ENCODE assay signal across 19 cellular contexts in genomic region chr6:111770263-111771083, GRCh38.
DNase-seq lines count a peak whose midpoint lies in the region; ATAC-seq and TF ChIP-seq lines count a peak whose summit lies in the region.
"Had no signal": no experiment of that assay in that cellular context is flagged by ENCODE, and none has a peak within 500 bp of the region (broad histone marks: within the 10 kb centered on the region; RNA-seq: fewer than 3 reads in every experiment).

No MANE protein-coding gene starts in this region.

- no peak for TF ChIP-seq CTCF in glutamatergic neuron (IDR thresholded peaks at IDR 0.05; ENCODE audit: partially characterized antibody, unreplicated experiment)
- no peak for TF ChIP-seq CTCF in transverse colon (IDR thresholded peaks at IDR 0.05)

- TF ChIP-seq POLR2A in transverse colon (IDR thresholded peaks at IDR 0.05): no peak

- peaks cover 91% of the 10 kb centered on the region for H3K4me1 Mint-ChIP-seq in activated T-cell treated with anti-CD3 and anti-CD28 coated beads, Interleukin-2, amount 50 U/mL, for 4 hours (ENCODE audit: low read depth)
- peaks cover 62% of the 10 kb centered on the region for H3K4me1 Mint-ChIP-seq in glutamatergic neuron (ENCODE audit: low read depth, unreplicated experiment)
- H3K4me1 Mint-ChIP-seq in stimulated activated naive B cell treated with anti-CD40 and anti-IgM and Interleukin-4, amounts not matched to agents 10 μg/mL and 1 μg/mL and 100 μg/mL, for 72 hours: peaks cover 34 to 73% of the 10 kb centered on the region in 2 donors

- no peaks in the 10 kb centered on the region for H3K27me3 ChIP-seq in transverse colon
- H3K27me3 ChIP-seq: esophagus muscularis mucosa, MG63, ovary had no signal

- H3K9me3 Mint-ChIP-seq in activated T-cell treated with anti-CD3 and anti-CD28 coated beads, Interleukin-2, amount 50 U/mL, for 4 hours: peaks cover 9% of the 10 kb centered on the region
- H3K9me3 Mint-ChIP-seq in glutamatergic neuron (ENCODE audit: unreplicated experiment): peaks cover 9% of the 10 kb centered on the region
- no peaks in the 10 kb centered on the region for H3K9me3 Mint-ChIP-seq in stimulated activated naive B cell treated with anti-CD40 and anti-IgM and Interleukin-4, amounts not matched to agents 10 μg/mL and 1 μg/mL and 100 μg/mL, for 72 hours
- H3K9me3 Mint-ChIP-seq: mesothelial cell of epicardium had no signal

- ATAC-seq in activated T-cell treated with anti-CD3 and anti-CD28 coated beads, Interleukin-2, amount 50 U/mL, for 4 hours: no peak
- no peak for ATAC-seq in stimulated activated naive B cell treated with anti-CD40 and anti-IgM and Interleukin-4, amounts not matched to agents 10 μg/mL and 1 μg/mL and 100 μg/mL, for 72 hours (replicated peaks)
- ATAC-seq in GM19035 (IDR thresholded peaks at IDR 0.05; ENCODE audit: unreplicated experiment): no peak
- ATAC-seq: SK-N-SH treated with all-trans-retinoic acid at 6 μM for 48 hours had no signal

- H3K9me3 ChIP-seq in SK-N-MC (ENCODE audit: low read depth, low read length) (no peaks in the 10 kb centered on the region), transverse colon (no peaks in the 10 kb centered on the region)
- H3K9me3 ChIP-seq: esophagus muscularis mucosa, MG63, ovary had no signal

- no peak for DNase-seq in activated T-cell treated with anti-CD3 and anti-CD28 coated beads, Interleukin-2, amount 50 U/mL, for 4 hours
- no peak for DNase-seq in activated T-cell treated with anti-CD3 and anti-CD28 coated beads, Interleukin-2, amount 50 U/mL, for 48 hours
- no peak for DNase-seq in SK-N-MC (ENCODE audit: low read depth, low spot score)
- no peak for DNase-seq in glutamatergic neuron
- no peak for DNase-seq in stimulated activated naive B cell treated with anti-CD40 and anti-IgM and Interleukin-4, amounts not matched to agents 10 μg/mL and 1 μg/mL and 100 μg/mL, for 72 hours
- no peak for DNase-seq in transverse colon
- no peak for DNase-seq in NCI-H1417 treated with DMSO at 0.1 percent for 48 hours (lab: John Stamatoyannopoulos, UW)
- DNase-seq: dermis blood vessel endothelial cell; GDM1; MG63; NCI-H187 treated with DMSO at 0.1 percent for 48 hours; ovary; stimulated activated naive CD4-positive, alpha-beta T cell treated with Interleukin-2 at 50 U/mL for 16 hours; WERI-Rb-1 had no signal

- H3K36me3 ChIP-seq in SK-N-MC (ENCODE audit: insufficient read depth, low read length): peaks cover 18% of the 10 kb centered on the region
- no peaks in the 10 kb centered on the region for H3K36me3 ChIP-seq in transverse colon
- H3K36me3 ChIP-seq: esophagus muscularis mucosa, MG63, ovary, WERI-Rb-1 had no signal

- no peaks in the 10 kb centered on the region for H3K27me3 Mint-ChIP-seq in activated T-cell treated with anti-CD3 and anti-CD28 coated beads, Interleukin-2, amount 50 U/mL, for 4 hours (ENCODE audit: low read depth)
- H3K27me3 Mint-ChIP-seq in glutamatergic neuron (ENCODE audit: unreplicated experiment): peaks cover 10% of the 10 kb centered on the region
- no peaks in the 10 kb centered on the region for H3K27me3 Mint-ChIP-seq in stimulated activated naive B cell treated with anti-CD40 and anti-IgM and Interleukin-4, amounts not matched to agents 10 μg/mL and 1 μg/mL and 100 μg/mL, for 72 hours

- in situ Hi-C loops in transverse colon (cut with MboI; ENCODE audit: low pct_ligation_motif_present in 1 of 4, low pct_unique_long_range_greater_than_20kb in 1 of 4, low sequenced_read_pairs in 3 of 4): no loop called here

- H3K9ac ChIP-seq in SK-N-MC (ENCODE audit: insufficient read length): no peak overlapping the region

- H3K4me3 Mint-ChIP-seq in activated T-cell treated with anti-CD3 and anti-CD28 coated beads, Interleukin-2, amount 50 U/mL, for 4 hours: peak overlapping the region; percentile 37
- H3K4me3 Mint-ChIP-seq in glutamatergic neuron (ENCODE audit: unreplicated experiment): peak overlapping the region; percentile 75
- no peak overlapping the region for H3K4me3 Mint-ChIP-seq in stimulated activated naive B cell treated with anti-CD40 and anti-IgM and Interleukin-4, amounts not matched to agents 10 μg/mL and 1 μg/mL and 100 μg/mL, for 72 hours
- H3K4me3 Mint-ChIP-seq: mesothelial cell of epicardium had no signal

- H3K36me3 Mint-ChIP-seq in activated T-cell treated with anti-CD3 and anti-CD28 coated beads, Interleukin-2, amount 50 U/mL, for 4 hours (ENCODE audit: insufficient read depth): peaks cover 49% of the 10 kb centered on the region
- no peaks in the 10 kb centered on the region for H3K36me3 Mint-ChIP-seq in glutamatergic neuron (ENCODE audit: unreplicated experiment)
- peaks cover 24 to 42% of the 10 kb centered on the region in 2 donors for H3K36me3 Mint-ChIP-seq in stimulated activated naive B cell treated with anti-CD40 and anti-IgM and Interleukin-4, amounts not matched to agents 10 μg/mL and 1 μg/mL and 100 μg/mL, for 72 hours

- 96 to 100% methylated on average over 3 to 6 of the region's 6 CpGs for WGBS in transverse colon (ENCODE audit: low coverage in 1 of 2), 2 donors

- H3K27ac Mint-ChIP-seq in glutamatergic neuron (ENCODE audit: unreplicated experiment): peak overlapping the region; percentile 83
- H3K27ac Mint-ChIP-seq in stimulated activated naive B cell treated with anti-CD40 and anti-IgM and Interleukin-4, amounts not matched to agents 10 μg/mL and 1 μg/mL and 100 μg/mL, for 72 hours: peak overlapping the region; percentile 60
- H3K27ac Mint-ChIP-seq: mesothelial cell of epicardium had no signal

- intact Hi-C loops in transverse colon (cut with DNase I; ENCODE audit: low total_unique reads): no loop called here

- H3K4me3 ChIP-seq in SK-N-MC: peak overlapping the region; percentile 21; the same call in 1 of the 2 replicates
- H3K4me3 ChIP-seq in transverse colon: no peak overlapping the region
- H3K4me3 ChIP-seq: esophagus muscularis mucosa, MG63, ovary, PC-9 had no signal

- H3K27ac ChIP-seq in SK-N-MC: peak overlapping the region; percentile 80; the same call in 1 of the 2 replicates
- no peak overlapping the region for H3K27ac ChIP-seq in transverse colon
- H3K27ac ChIP-seq: esophagus muscularis mucosa, ovary, PC-9, WERI-Rb-1 had no signal

- no peak for TF ChIP-seq EP300 in transverse colon (IDR thresholded peaks at IDR 0.05; ENCODE audit: low read depth)

- H3K4me1 ChIP-seq in transverse colon: peaks cover 0 to 11% (median 0%) of the 10 kb centered on the region in 4 donors

Comparison
In these comparisons a context has a peak if more than half of its experiments do, and no peak if none do; other contexts are left out.
1. H3K4me3 Mint-ChIP-seq: peak in activated T-cell treated with anti-CD3 and anti-CD28 coated beads, Interleukin-2, amount 50 U/mL, for 4 hours (single experiment) and glutamatergic neuron (single experiment); none in stimulated activated naive B cell treated with anti-CD40 and anti-IgM and Interleukin-4, amounts not matched to agents 10 μg/mL and 1 μg/mL and 100 μg/mL, for 72 hours (0 of 2).